1 cellular context compared by ENCODE assay signal in the genomic region with DNA sequence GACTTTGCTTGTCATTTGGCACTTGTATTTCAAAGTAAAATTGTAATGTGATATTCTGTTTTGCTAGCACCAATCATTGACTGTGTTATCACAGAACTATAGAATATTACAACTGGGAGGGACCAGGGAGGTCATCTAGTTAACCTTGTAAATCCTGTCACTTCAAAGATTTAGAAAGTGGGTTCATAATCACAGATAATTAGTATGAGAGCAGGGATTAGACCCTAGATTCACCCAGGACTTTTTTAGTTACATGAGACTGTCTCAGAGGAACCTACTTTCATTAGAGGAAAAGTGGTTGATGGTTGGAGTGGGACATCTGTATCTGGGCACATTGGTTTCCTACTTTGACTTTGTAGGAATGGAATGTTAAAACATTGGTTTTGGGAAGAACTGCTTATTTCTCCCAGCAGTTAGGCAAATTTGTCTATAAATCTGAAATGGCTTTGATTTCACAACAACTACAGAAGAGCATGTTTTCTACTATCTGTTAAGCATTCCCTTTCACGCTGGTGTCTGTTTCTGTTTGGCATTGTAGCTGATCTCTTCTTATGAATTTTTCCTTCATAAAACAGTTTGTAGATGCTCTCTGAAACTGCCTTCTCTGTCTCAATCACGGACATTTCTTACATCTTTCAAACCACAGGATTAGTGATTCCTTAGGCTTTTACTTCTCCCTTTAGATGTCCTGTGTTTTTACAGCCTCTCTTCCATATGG.
TF ChIP-seq lines count a peak whose summit lies in the region.

No MANE protein-coding gene starts in this region.

TF ChIP-seq in HEK293, 187 proteins besides CTCF, POLR2A, EP300 and RAD21 (continued from another document):
- TF ChIP-seq, protein P1, sequence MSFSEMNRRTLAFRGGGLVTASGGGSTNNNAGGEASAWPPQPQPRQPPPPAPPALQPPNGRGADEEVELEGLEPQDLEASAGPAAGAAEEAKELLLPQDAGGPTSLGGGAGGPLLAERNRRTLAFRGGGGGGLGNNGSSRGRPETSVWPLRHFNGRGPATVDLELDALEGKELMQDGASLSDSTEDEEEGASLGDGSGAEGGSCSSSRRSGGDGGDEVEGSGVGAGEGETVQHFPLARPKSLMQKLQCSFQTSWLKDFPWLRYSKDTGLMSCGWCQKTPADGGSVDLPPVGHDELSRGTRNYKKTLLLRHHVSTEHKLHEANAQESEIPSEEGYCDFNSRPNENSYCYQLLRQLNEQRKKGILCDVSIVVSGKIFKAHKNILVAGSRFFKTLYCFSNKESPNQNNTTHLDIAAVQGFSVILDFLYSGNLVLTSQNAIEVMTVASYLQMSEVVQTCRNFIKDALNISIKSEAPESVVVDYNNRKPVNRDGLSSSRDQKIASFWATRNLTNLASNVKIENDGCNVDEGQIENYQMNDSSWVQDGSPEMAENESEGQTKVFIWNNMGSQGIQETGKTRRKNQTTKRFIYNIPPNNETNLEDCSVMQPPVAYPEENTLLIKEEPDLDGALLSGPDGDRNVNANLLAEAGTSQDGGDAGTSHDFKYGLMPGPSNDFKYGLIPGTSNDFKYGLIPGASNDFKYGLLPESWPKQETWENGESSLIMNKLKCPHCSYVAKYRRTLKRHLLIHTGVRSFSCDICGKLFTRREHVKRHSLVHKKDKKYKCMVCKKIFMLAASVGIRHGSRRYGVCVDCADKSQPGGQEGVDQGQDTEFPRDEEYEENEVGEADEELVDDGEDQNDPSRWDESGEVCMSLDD (tag by site-specific recombination; IDR thresholded peaks at IDR 0.05): no peak
- TF ChIP-seq, protein P2, sequence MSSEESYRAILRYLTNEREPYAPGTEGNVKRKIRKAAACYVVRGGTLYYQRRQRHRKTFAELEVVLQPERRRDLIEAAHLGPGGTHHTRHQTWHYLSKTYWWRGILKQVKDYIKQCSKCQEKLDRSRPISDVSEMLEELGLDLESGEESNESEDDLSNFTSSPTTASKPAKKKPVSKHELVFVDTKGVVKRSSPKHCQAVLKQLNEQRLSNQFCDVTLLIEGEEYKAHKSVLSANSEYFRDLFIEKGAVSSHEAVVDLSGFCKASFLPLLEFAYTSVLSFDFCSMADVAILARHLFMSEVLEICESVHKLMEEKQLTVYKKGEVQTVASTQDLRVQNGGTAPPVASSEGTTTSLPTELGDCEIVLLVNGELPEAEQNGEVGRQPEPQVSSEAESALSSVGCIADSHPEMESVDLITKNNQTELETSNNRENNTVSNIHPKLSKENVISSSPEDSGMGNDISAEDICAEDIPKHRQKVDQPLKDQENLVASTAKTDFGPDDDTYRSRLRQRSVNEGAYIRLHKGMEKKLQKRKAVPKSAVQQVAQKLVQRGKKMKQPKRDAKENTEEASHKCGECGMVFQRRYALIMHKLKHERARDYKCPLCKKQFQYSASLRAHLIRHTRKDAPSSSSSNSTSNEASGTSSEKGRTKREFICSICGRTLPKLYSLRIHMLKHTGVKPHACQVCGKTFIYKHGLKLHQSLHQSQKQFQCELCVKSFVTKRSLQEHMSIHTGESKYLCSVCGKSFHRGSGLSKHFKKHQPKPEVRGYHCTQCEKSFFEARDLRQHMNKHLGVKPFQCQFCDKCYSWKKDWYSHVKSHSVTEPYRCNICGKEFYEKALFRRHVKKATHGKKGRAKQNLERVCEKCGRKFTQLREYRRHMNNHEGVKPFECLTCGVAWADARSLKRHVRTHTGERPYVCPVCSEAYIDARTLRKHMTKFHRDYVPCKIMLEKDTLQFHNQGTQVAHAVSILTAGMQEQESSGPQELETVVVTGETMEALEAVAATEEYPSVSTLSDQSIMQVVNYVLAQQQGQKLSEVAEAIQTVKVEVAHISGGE (tag by site-specific recombination; conservative IDR thresholded peaks at IDR 0.05; ENCODE audit: low read depth): no peak
- TF ChIP-seq ZEB2 (tag by site-specific recombination; IDR thresholded peaks at IDR 0.05): no peak
- TF ChIP-seq PRDM1 (tag by site-specific recombination; IDR thresholded peaks at IDR 0.05): peak; percentile 62
- TF ChIP-seq, protein P3, sequence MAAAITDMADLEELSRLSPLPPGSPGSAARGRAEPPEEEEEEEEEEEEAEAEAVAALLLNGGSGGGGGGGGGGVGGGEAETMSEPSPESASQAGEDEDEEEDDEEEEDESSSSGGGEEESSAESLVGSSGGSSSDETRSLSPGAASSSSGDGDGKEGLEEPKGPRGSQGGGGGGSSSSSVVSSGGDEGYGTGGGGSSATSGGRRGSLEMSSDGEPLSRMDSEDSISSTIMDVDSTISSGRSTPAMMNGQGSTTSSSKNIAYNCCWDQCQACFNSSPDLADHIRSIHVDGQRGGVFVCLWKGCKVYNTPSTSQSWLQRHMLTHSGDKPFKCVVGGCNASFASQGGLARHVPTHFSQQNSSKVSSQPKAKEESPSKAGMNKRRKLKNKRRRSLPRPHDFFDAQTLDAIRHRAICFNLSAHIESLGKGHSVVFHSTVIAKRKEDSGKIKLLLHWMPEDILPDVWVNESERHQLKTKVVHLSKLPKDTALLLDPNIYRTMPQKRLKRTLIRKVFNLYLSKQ (tag by site-specific recombination; IDR thresholded peaks at IDR 0.05; ENCODE audit: borderline replicate concordance): no peak
- no peak for TF ChIP-seq OSR2 (tag by site-specific recombination; IDR thresholded peaks at IDR 0.05)
TF ChIP-seq in HEK293: peak in this region for 2.
